24 cellular contexts compared by ENCODE assay signal in the genomic region with DNA sequence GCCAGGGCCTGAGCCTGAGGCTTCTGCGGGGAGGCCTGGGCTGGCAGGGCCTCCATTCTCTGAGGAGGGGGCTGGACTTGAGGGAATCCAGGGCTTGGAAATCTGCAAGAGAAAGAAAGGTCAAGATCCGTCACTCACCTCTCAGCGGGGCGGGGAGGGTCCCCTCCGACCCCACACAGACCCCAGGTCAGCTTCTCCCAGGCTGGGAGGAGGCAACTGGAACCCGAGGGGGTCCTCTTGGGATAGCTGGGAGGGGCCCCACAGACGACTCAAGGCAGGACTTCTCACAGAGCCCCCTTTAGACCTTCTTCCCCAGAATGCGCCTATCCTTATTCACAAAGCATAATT. TPM values are rescaled to one million over a fixed set of nuclear protein-coding genes. Genes with fewer than 3 reads are reported as not detected.
DNase-seq lines count a peak whose midpoint lies in the region; ATAC-seq and TF ChIP-seq lines count a peak whose summit lies in the region.
"Had no signal": no experiment of that assay in that cellular context is flagged by ENCODE, and none has a peak within 500 bp of the region (broad histone marks: within the 10 kb centered on the region; RNA-seq: fewer than 3 reads in every experiment).

No MANE protein-coding gene starts in this region.

- H3K4me3 Mint-ChIP-seq in osteocyte (ENCODE audit: unreplicated experiment), result no peak overlapping the region
- H3K4me3 Mint-ChIP-seq: activated naive CD4-positive, alpha-beta T cell treated with anti-CD3 and anti-CD28 coated beads, Interleukin-2, amount 10 ng/mL, durations not matched to agents 7 days and 5 days; activated T-cell treated with anti-CD3 and anti-CD28 coated beads, Interleukin-2, amount 50 U/mL, for 72 hours; CD8-positive, alpha-beta memory T cell; neural crest cell had no signal

- H3K36me3 Mint-ChIP-seq in osteocyte (ENCODE audit: unreplicated experiment), result peaks cover 32% of the 10 kb centered on the region

- H3K4me1 ChIP-seq in esophagus squamous epithelium (peaks cover 38 to 100% (median 74%) of the 10 kb centered on the region in 3 donors), stomach (peaks cover 82 to 100% (median 94%) of the 10 kb centered on the region in 4 donors)

- TF ChIP-seq EP300 in stomach (IDR thresholded peaks at IDR 0.05), result no peak

- H3K36me3 ChIP-seq in esophagus squamous epithelium, result peaks cover 34 to 85% (median 52%) of the 10 kb centered on the region in 3 donors
- peaks cover 68 to 84% (median 82%) of the 10 kb centered on the region in 4 donors for H3K36me3 ChIP-seq in stomach

- DNase-seq in esophagus squamous epithelium (lab: John Stamatoyannopoulos, UW) (no peak), stomach (no peak), NCI-H82 treated with DMSO at 0.1 percent for 48 hours (lab: John Stamatoyannopoulos, UW; ENCODE audit: unreplicated experiment) (no peak), NCI-H2171 (lab: John Stamatoyannopoulos, UW) (no peak), osteocyte (ENCODE audit: extremely low spot score, unreplicated experiment) (no peak)
- DNase-seq: activated CD4-positive, alpha-beta T cell treated with anti-CD3 and anti-CD28 coated beads, Interleukin-2, amount 50 U/mL, for 1 hour; activated naive CD4-positive, alpha-beta T cell treated with anti-CD3 and anti-CD28 coated beads, Interleukin-2, amount 10 ng/mL, durations not matched to agents 7 days and 5 days; activated T-cell treated with anti-CD3 and anti-CD28 coated beads, Interleukin-2, amount 50 U/mL, for 72 hours; CD8-positive, alpha-beta memory T cell; cerebellar nuclear complex; head of caudate nucleus; NCI-H1105; NCI-H187 treated with DMSO at 0.1 percent for 48 hours; NCI-H526; SIG-M5; stimulated activated CD4-positive, alpha-beta T cell treated with anti-CD3 and anti-CD28 coated beads, Interleukin-12 subunit alpha, Interleukin-12 subunit beta, amount 100 ng/mL, for 4 hours; stimulated activated CD4-positive, alpha-beta T cell treated with anti-CD3 and anti-CD28 coated beads, Interleukin-4, amount 100 ng/mL, for 1 hour had no signal

- H3K4me1 Mint-ChIP-seq in osteocyte (ENCODE audit: unreplicated experiment), result peaks cover 37% of the 10 kb centered on the region

- H3K27me3 Mint-ChIP-seq in osteocyte (ENCODE audit: unreplicated experiment), result no peaks in the 10 kb centered on the region
- H3K27me3 Mint-ChIP-seq: activated naive CD4-positive, alpha-beta T cell treated with anti-CD3 and anti-CD28 coated beads, Interleukin-2, amount 10 ng/mL, durations not matched to agents 7 days and 5 days; CD8-positive, alpha-beta memory T cell had no signal

- H3K27ac ChIP-seq in C4-2B, result peak overlapping the region; percentile 83; the same call in 1 of the 2 replicates
- peak overlapping the region; percentile 84 for H3K27ac ChIP-seq in VCaP
- peak overlapping the region in 3 of 4 donors; percentile 23 to 100 (median 93) for H3K27ac ChIP-seq in esophagus squamous epithelium
- peak overlapping the region; percentile 84 to 95 (median 90) for H3K27ac ChIP-seq in stomach

- intact Hi-C loops in esophagus squamous epithelium (cut with DNase I) (no loop called here), stomach (cut with DNase I; ENCODE audit: low total_unique reads) (no loop called here)

- 69 to 86% methylated on average over 4 to 6 of the region's 8 CpGs for WGBS in esophagus squamous epithelium, 2 donors
- 68 to 75% (median 72%) methylated on average over 8 of the region's 8 CpGs for WGBS in stomach, 5 donors

- H3K27me3 ChIP-seq in esophagus squamous epithelium, result no peaks in the 10 kb centered on the region
- H3K27me3 ChIP-seq in stomach, result no peaks in the 10 kb centered on the region

- TF ChIP-seq CTCF in C4-2B (conservative IDR thresholded peaks at IDR 0.05), result no peak
- no peak for TF ChIP-seq CTCF in VCaP (conservative IDR thresholded peaks at IDR 0.05)
- no peak for TF ChIP-seq CTCF in esophagus squamous epithelium (IDR thresholded peaks at IDR 0.05)
- no peak for TF ChIP-seq CTCF in stomach (IDR thresholded peaks at IDR 0.05)
- no peak for TF ChIP-seq CTCF in osteocyte (IDR thresholded peaks at IDR 0.05)

- no peak overlapping the region for H3K4me3 ChIP-seq in esophagus squamous epithelium
- H3K4me3 ChIP-seq in stomach, result no peak overlapping the region

- no peak overlapping the region for H3K27ac Mint-ChIP-seq in osteocyte (ENCODE audit: unreplicated experiment)
- H3K27ac Mint-ChIP-seq: activated naive CD4-positive, alpha-beta T cell treated with anti-CD3 and anti-CD28 coated beads, Interleukin-2, amount 10 ng/mL, durations not matched to agents 7 days and 5 days; activated T-cell treated with anti-CD3 and anti-CD28 coated beads, Interleukin-2, amount 50 U/mL, for 72 hours; CD8-positive, alpha-beta memory T cell had no signal

- TF ChIP-seq POLR2A in esophagus squamous epithelium (IDR thresholded peaks at IDR 0.05) (no peak), stomach (IDR thresholded peaks at IDR 0.05) (no peak)

- H3K9me3 Mint-ChIP-seq in osteocyte (ENCODE audit: unreplicated experiment), result no peaks in the 10 kb centered on the region
- H3K9me3 Mint-ChIP-seq: activated naive CD4-positive, alpha-beta T cell treated with anti-CD3 and anti-CD28 coated beads, Interleukin-2, amount 10 ng/mL, durations not matched to agents 7 days and 5 days; activated T-cell treated with anti-CD3 and anti-CD28 coated beads, Interleukin-2, amount 50 U/mL, for 72 hours; CD8-positive, alpha-beta memory T cell; neural crest cell had no signal

- ATAC-seq in GM19023 (IDR thresholded peaks at IDR 0.05; ENCODE audit: unreplicated experiment), result no peak
- ATAC-seq: activated T-cell treated with anti-CD3 and anti-CD28 coated beads, Interleukin-2, amount 50 U/mL, for 72 hours; sciatic nerve had no signal

- H3K9me3 ChIP-seq in esophagus squamous epithelium, result no peaks in the 10 kb centered on the region
- H3K9me3 ChIP-seq in stomach, result no peaks in the 10 kb centered on the region

RNA-seq across cellular contexts. Expression of a gene that starts 11.0 kb away (rescaled TPM):
- total RNA-seq in esophagus squamous epithelium, result 100 to 1,000 TPM in 3 of 4 donors, 10 to 100 TPM in 1; 94.6 to 212 (median 124) TPM
- total RNA-seq in stomach, result 100 to 1,000 TPM in 3 of 5 donors, 10 to 100 TPM in 2; 59.4 to 238 (median 126) TPM
- 100 to 1,000 TPM in 2 of 3 donors, 10 to 100 TPM in 1; 84.9 to 136 (median 111) TPM for polyA plus RNA-seq in stomach
- 152 and 169 TPM in 2 replicates for total RNA-seq in osteocyte

RNA-seq across cellular contexts. Expression of a gene that starts 21.9 kb away (rescaled TPM):
- 10 to 100 TPM; 49.0 to 98.8 (median 81.3) TPM for total RNA-seq in esophagus squamous epithelium
- 10 to 100 TPM; 15.8 to 62.9 (median 41.9) TPM for total RNA-seq in stomach
- polyA plus RNA-seq in stomach, result 10 to 100 TPM; 43.5 to 58.8 (median 50.6) TPM
- 97.4 and 99.4 TPM in 2 replicates for total RNA-seq in osteocyte

RNA-seq across cellular contexts. Expression of a gene that starts 24.4 kb away (rescaled TPM):
- total RNA-seq in esophagus squamous epithelium (not detected), stomach (1 to 10 TPM in 1 of 5 donors, under 1 TPM in 1, not detected in 3; 0.18 to 1.7 TPM), osteocyte (not detected in 2 replicates)
- not detected for polyA plus RNA-seq in stomach
- total RNA-seq: A673; activated T-cell treated with anti-CD3 and anti-CD28 coated beads, Interleukin-2, amount 50 U/mL, for 72 hours; CD8-positive, alpha-beta memory T cell; lung microvascular endothelial cell; sciatic nerve had no signal
- polyA plus RNA-seq: CD8-positive, alpha-beta memory T cell had no signal
